In the genomic region with DNA sequence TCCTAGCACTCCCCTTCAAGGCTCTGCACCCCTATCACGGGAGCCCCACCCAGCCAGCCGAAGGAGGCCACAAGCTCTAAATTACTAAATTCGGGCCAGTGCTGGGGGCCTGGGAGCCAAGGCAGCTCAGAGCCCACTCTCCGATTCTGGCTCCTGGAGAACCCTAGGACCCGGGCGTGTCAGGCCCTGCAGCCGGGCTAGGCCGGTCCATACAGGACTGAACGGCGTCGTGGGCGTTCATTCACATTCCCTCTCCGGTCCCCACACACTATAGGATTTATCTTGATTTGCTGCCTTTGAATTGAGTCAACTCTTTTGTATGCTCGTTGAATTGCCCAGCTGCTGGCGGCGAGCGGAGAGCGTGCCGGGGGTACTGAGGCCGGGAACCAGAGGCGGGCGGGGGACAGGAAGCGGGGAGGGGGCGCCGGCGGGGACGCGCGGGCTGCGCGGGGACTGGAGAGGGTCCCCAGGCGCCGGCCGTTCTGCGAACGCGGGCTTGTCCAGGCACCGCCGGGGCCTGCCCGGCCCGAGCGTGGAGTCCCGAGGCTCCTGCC, we compare ENCODE assay signal across 10 cellular contexts. TPM values are rescaled to one million over a fixed set of nuclear protein-coding genes. Genes with fewer than 3 reads are reported as not detected.
DNase-seq lines count a peak whose midpoint lies in the region; ATAC-seq, FAIRE-seq and TF ChIP-seq lines count a peak whose summit lies in the region.
"Had no signal": no experiment of that assay in that cellular context is flagged by ENCODE, and none has a peak within 500 bp of the region (broad histone marks: within the 10 kb centered on the region; RNA-seq: fewer than 3 reads in every experiment).

No MANE protein-coding gene starts in this region.

- 26% methylated on average over 43 of the region's 43 CpGs for WGBS in liver
- WGBS in HepG2 (ENCODE audit: low lambda C conversion rate) = 70% methylated on average over 22 of the region's 43 CpGs
- WGBS in K562 (ENCODE audit: insufficient coverage, low coverage, missing lambda C conversion rate) = 8% methylated on average over 22 of the region's 43 CpGs

- TF ChIP-seq EP300 in HepG2 (IDR thresholded peaks at IDR 0.05; ENCODE audit: low read depth in 2 of 2, low read length in 2 of 2) (no peak), HepG2 (CRISPR knock-in tag; IDR thresholded peaks at IDR 0.05; ENCODE audit: borderline replicate concordance) (no peak), K562 (IDR thresholded peaks at IDR 0.05; ENCODE audit: low read length) (no peak)

- H2AFZ ChIP-seq in HepG2 (ENCODE audit: low read length) (no peak overlapping the region), K562 (ENCODE audit: low read depth, low read length) (no peak overlapping the region)

- H3K4me3 ChIP-seq in liver (ENCODE audit: low read depth in 1 of 3, low read length in 3 of 3) = peak overlapping the region in 2 of 3 donors; percentile 7 to 71
- H3K4me3 ChIP-seq in HepG2 (replicated peaks in 1 of 3; ENCODE audit: insufficient read depth in 1 of 3, low read depth in 2 of 3, low read length in 3 of 3) = no peak overlapping the region
- H3K4me3 ChIP-seq in K562 = no peak overlapping the region
- no peak overlapping the region for H3K4me3 ChIP-seq in lower lobe of right lung

- FAIRE-seq in HepG2 (lab: Jason Lieb, UNC) (no peak), K562 (lab: Jason Lieb, UNC) (no peak)

- no peak for TF ChIP-seq CTCF in liver (IDR thresholded peaks at IDR 0.05; ENCODE audit: low read depth, low read length, missing input control)
- no peak for TF ChIP-seq CTCF in HepG2 (CRISPR knock-in tag; IDR thresholded peaks at IDR 0.05)
- TF ChIP-seq CTCF in K562 (IDR thresholded peaks at IDR 0.05 in 2 of 3, conservative IDR thresholded peaks at IDR 0.05 in 1 of 3; ENCODE audit: insufficient read depth in 2 of 3, low read depth in 1 of 3, low read length in 3 of 3) = no peak
- TF ChIP-seq CTCF in lower lobe of right lung (IDR thresholded peaks at IDR 0.05) = no peak

- H3K9ac ChIP-seq in liver (ENCODE audit: low read depth in 1 of 2, low read length in 2 of 2) (no peak overlapping the region), HepG2 (ENCODE audit: insufficient read depth, low read depth, low read length) (no peak overlapping the region), K562 (ENCODE audit: insufficient read depth in 1 of 2, low read depth in 2 of 2, low read length in 2 of 2) (no peak overlapping the region)

- intact Hi-C loops in HepG2 (cut with micrococcal nuclease; ENCODE audit: unreplicated experiment) (no loop called here), K562 (cut with micrococcal nuclease) (loop anchor here (10.0 kb wide), 1 partner anchor 676 kb away; no protein-coding TSS in a partner anchor), lower lobe of right lung (cut with DNase I) (no loop called here)

- no peaks in the 10 kb centered on the region for H3K9me1 ChIP-seq in K562 (ENCODE audit: control insufficient read depth, insufficient read depth, low read length)

- peaks cover 26 to 66% (median 36%) of the 10 kb centered on the region in 4 donors for H3K4me1 ChIP-seq in liver (ENCODE audit: control insufficient read depth in 4 of 4, insufficient read depth in 4 of 4, low read length in 3 of 4)
- H3K4me1 ChIP-seq in HepG2 (ENCODE audit: insufficient read depth, low read length) = peaks cover 22% of the 10 kb centered on the region; the same call in 1 of the 2 replicates
- peaks cover 0 to 67% of the 10 kb centered on the region in 2 experiments; a peak in 2 of 5 replicates for H3K4me1 ChIP-seq in K562 (replicated peaks in 1 of 2; ENCODE audit: control insufficient read depth in 2 of 2, insufficient read depth in 2 of 2, low read length in 2 of 2)
- H3K4me1 ChIP-seq in lower lobe of right lung = peaks cover 35% of the 10 kb centered on the region

- H3K27me3 ChIP-seq in liver (ENCODE audit: control insufficient read depth in 4 of 4, insufficient read depth in 4 of 4, low read length in 3 of 4) = no peaks in the 10 kb centered on the region
- peaks cover 7 to 47% of the 10 kb centered on the region in 2 experiments; a peak in 4 of 5 replicates for H3K27me3 ChIP-seq in HepG2 (ENCODE audit: control insufficient read depth in 1 of 2, insufficient read depth in 2 of 2, low read length in 2 of 2)
- H3K27me3 ChIP-seq in K562 (ENCODE audit: control insufficient read depth in 2 of 2, insufficient read depth in 2 of 2, low read length in 2 of 2) = peaks cover 9 to 33% of the 10 kb centered on the region in 2 experiments; a peak in 4 of 5 replicates
- H3K27me3 ChIP-seq in lower lobe of right lung (ENCODE audit: low read depth) = peaks cover 95% of the 10 kb centered on the region

- TF ChIP-seq RAD21 in liver (IDR thresholded peaks at IDR 0.05) (no peak), HepG2 (CRISPR knock-in tag; IDR thresholded peaks at IDR 0.05) (no peak), K562 (CRISPR knock-in tag; conservative IDR thresholded peaks at IDR 0.05 in 1 of 2, IDR thresholded peaks at IDR 0.05 in 1 of 2) (no peak)

- H3K27ac ChIP-seq in liver (ENCODE audit: low read depth in 1 of 2, low read length in 2 of 2) (peak overlapping the region; percentile 82 to 85), HepG2 (ENCODE audit: extremely low read length, insufficient read depth, low read length) (no peak overlapping the region), K562 (ENCODE audit: extremely low read depth, low read depth, low read length) (no peak overlapping the region), lower lobe of right lung (no peak overlapping the region)

- DNase-seq in HepG2 (ENCODE audit: low spot score) (no peak), K562 (ENCODE audit: extremely low read depth in 1 of 4, low spot score in 3 of 4) (peak in 2 of 4 experiments; percentile 42 to 45), lower lobe of right lung (peak; percentile 38), SHP77 (lab: John Stamatoyannopoulos, UW) (no peak), MV-4-11 (lab: John Stamatoyannopoulos, UW) (no peak)
- DNase-seq: NCI-H1092 had no signal

- no TSS peak for BruUV-seq in HepG2 (replicated peaks; lab: Mats Ljungman, UMichigan)
- BruUV-seq in K562 (replicated peaks; lab: Mats Ljungman, UMichigan) = no TSS peak

- ATAC-seq in HepG2 (no peak), K562 (peak; percentile 43), lower lobe of right lung (no peak), GM18907 (IDR thresholded peaks at IDR 0.05; ENCODE audit: unreplicated experiment) (no peak), HG03520 (IDR thresholded peaks at IDR 0.05; ENCODE audit: unreplicated experiment) (no peak)
- ATAC-seq: HCT116 had no signal

- POLR2A ChIA-PET in HepG2 (lab: Yijun Ruan, JAX) = no interaction called here
- POLR2A ChIA-PET in K562 (lab: Yijun Ruan, JAX) = interaction anchor here (0.6 to 1.0 kb wide), 2 partner anchors 19 to 163 kb away, joined by 3 to 4 read pairs; no protein-coding TSS in a partner anchor

- in situ Hi-C loops in HepG2 (cut with HindIII; ENCODE audit: extremely low pct_ligation_motif_present, low pct_unique_long_range_greater_than_20kb) = loop anchor here (5.0 kb wide), 2 partner anchors 43 to 88 kb away; no protein-coding TSS in a partner anchor
- in situ Hi-C loops in K562 (cut with MboI) = no loop called here

- H3K36me3 ChIP-seq in liver (ENCODE audit: control insufficient read depth in 4 of 4, insufficient read depth in 3 of 4, low read depth in 1 of 4, low read length in 3 of 4) (no peaks in the 10 kb centered on the region), HepG2 (replicated peaks in 1 of 2; ENCODE audit: control insufficient read depth in 1 of 2, insufficient read depth in 2 of 2, low read length in 2 of 2) (no peaks in the 10 kb centered on the region), K562 (ENCODE audit: control insufficient read depth, insufficient read depth, low read length) (no peaks in the 10 kb centered on the region), lower lobe of right lung (no peaks in the 10 kb centered on the region)

- no peak overlapping the region for H3K4me2 ChIP-seq in HepG2 (ENCODE audit: low read depth, low read length)
- H3K4me2 ChIP-seq in K562 (ENCODE audit: insufficient read depth, low read length) = no peak overlapping the region

- CTCF ChIA-PET in HepG2 (lab: Yijun Ruan, JAX; ENCODE audit: low intra/inter-chr PET ratio, low total read pairs) (no interaction called here), K562 (lab: Yijun Ruan, JAX; ENCODE audit: low intra/inter-chr PET ratio) (no interaction called here)

- no peaks in the 10 kb centered on the region for H3K9me3 ChIP-seq in liver (ENCODE audit: control insufficient read depth in 4 of 4, low read length in 3 of 4)
- no peaks in the 10 kb centered on the region for H3K9me3 ChIP-seq in HepG2 (ENCODE audit: low read length)
- H3K9me3 ChIP-seq in K562 (replicated peaks; ENCODE audit: control insufficient read depth, insufficient read depth, low read depth, low read length) = no peaks in the 10 kb centered on the region
- H3K9me3 ChIP-seq in lower lobe of right lung = no peaks in the 10 kb centered on the region

- TF ChIP-seq POLR2A in HepG2 (IDR thresholded peaks at IDR 0.05; ENCODE audit: insufficient read depth in 1 of 2, low read depth in 2 of 2, low read length in 2 of 2) (no peak), K562 (conservative IDR thresholded peaks at IDR 0.05) (no peak)

- no peaks in the 10 kb centered on the region for H4K20me1 ChIP-seq in HepG2 (ENCODE audit: insufficient read depth, low read length)
- peaks cover 11% of the 10 kb centered on the region; the same call in 1 of the 2 replicates for H4K20me1 ChIP-seq in K562 (replicated peaks; ENCODE audit: control insufficient read depth, insufficient read depth, low read length)

- H3K79me2 ChIP-seq in HepG2 (ENCODE audit: insufficient read depth, low read length) (no peaks in the 10 kb centered on the region), K562 (ENCODE audit: control insufficient read depth, insufficient read depth, low read length) (no peaks in the 10 kb centered on the region)

RNA-seq across cellular contexts. Expression of a gene that starts 1.1 kb away (rescaled TPM):
- 1 to 10 TPM; 3.3 to 3.4 TPM for total RNA-seq in liver
- 1 to 10 TPM in 1 of 2 donors, under 1 TPM in 1; 0.43 to 3.5 TPM for polyA plus RNA-seq in liver
- 0.13 and 0.18 TPM in 2 replicates for total RNA-seq in HepG2 (2016; rRNA removed; fragmentation: Illumina TruSeq; extraction: Trizol)
- total RNA-seq in HepG2 (2016; cell fraction: cytosol; rRNA removed; fragmentation: Illumina TruSeq; extraction: Trizol; ENCODE audit: low read depth) = 0.10 TPM in 1 of 2 replicates, not detected in the other
- 0.21 and 0.28 TPM in 2 replicates for total RNA-seq in HepG2 (2016; cell fraction: insoluble cytoplasmic fraction; rRNA removed; fragmentation: Illumina TruSeq; extraction: Trizol)
- 0.10 and 0.12 TPM in 2 replicates for total RNA-seq in HepG2 (2016; cell fraction: membrane; rRNA removed; fragmentation: Illumina TruSeq; extraction: Trizol)
- 0.13 and 0.19 TPM in 2 replicates for total RNA-seq in HepG2 (2016; cell fraction: nucleus; rRNA removed; fragmentation: Illumina TruSeq; extraction: Trizol)
- 0.13 and 1.5 TPM in 2 replicates for polyA plus RNA-seq in HepG2 (2011; rRNA removed)
- polyA plus RNA-seq in HepG2 (2011; cell fraction: cytosol; rRNA removed) = 0.32 and 1.0 TPM in 2 replicates
- 0.48 and 1.6 TPM in 2 replicates for polyA plus RNA-seq in HepG2 (2011; cell fraction: nucleus; rRNA removed)
- 0.28 and 1.0 TPM in 2 replicates for polyA plus RNA-seq in HepG2 (2012)
- polyA plus RNA-seq in HepG2 (2016; cell fraction: cytosol; fragmentation: Illumina TruSeq; extraction: Trizol; ENCODE audit: low read depth) = 0.03 and 0.05 TPM in 2 replicates
- polyA plus RNA-seq in HepG2 (2016; cell fraction: insoluble cytoplasmic fraction; fragmentation: Illumina TruSeq; extraction: Trizol; ENCODE audit: low read depth) = 0.22 and 0.29 TPM in 2 replicates
- 0.09 and 0.12 TPM in 2 replicates for polyA plus RNA-seq in HepG2 (2016; cell fraction: membrane; fragmentation: Illumina TruSeq; extraction: Trizol; ENCODE audit: low read depth)
- polyA plus RNA-seq in HepG2 (2016; cell fraction: nucleus; fragmentation: Illumina TruSeq; extraction: Trizol; ENCODE audit: insufficient read depth, low read depth) = 0.27 and 0.31 TPM in 2 replicates
- 0.21 and 0.50 TPM in 2 replicates for polyA minus RNA-seq in HepG2 (2011; rRNA and poly(A)+ RNA removed; ENCODE audit: low replicate concordance)
- 0.18 and 1.1 TPM in 2 replicates for polyA minus RNA-seq in HepG2 (2011; cell fraction: cytosol; rRNA and poly(A)+ RNA removed)
- polyA minus RNA-seq in HepG2 (2011; cell fraction: nucleus; rRNA and poly(A)+ RNA removed) = 0.13 and 0.50 TPM in 2 replicates
- 0.25 TPM in 1 of 2 replicates, not detected in the other for total RNA-seq in K562 (2011; cell fraction: chromatin; rRNA removed; ENCODE audit: low replicate concordance)
- 0.39 and 0.67 TPM in 2 replicates for total RNA-seq in K562 (2011; cell fraction: nucleolus; rRNA removed)
- 0.07 and 0.31 TPM in 2 replicates for total RNA-seq in K562 (2011; cell fraction: nucleoplasm; rRNA removed)
- total RNA-seq in K562 (2014; rRNA removed) = 0.23 and 0.45 TPM in 2 replicates
- 0.04 and 0.06 TPM in 2 replicates for total RNA-seq in K562 (2014; rRNA removed; fragmentation: Illumina TruSeq; extraction: Trizol)
- total RNA-seq in K562 (2015; rRNA removed; fragmentation: Illumina TruSeq; extraction: Trizol) = 0.08 and 0.18 TPM in 2 replicates
- total RNA-seq in K562 (2021) = 0.45 and 0.64 TPM in 2 replicates
- polyA plus RNA-seq in K562 (2011; rRNA removed) = 0.13 and 0.41 TPM in 2 replicates
- 0.44 and 0.81 TPM in 2 replicates for polyA plus RNA-seq in K562 (2011; cell fraction: cytosol; rRNA removed)
- 0.26 and 0.31 TPM in 2 replicates for polyA plus RNA-seq in K562 (2011; cell fraction: nucleus; rRNA removed)
- 0.35 and 0.39 TPM in 2 replicates for polyA plus RNA-seq in K562 (2012)
- polyA plus RNA-seq in K562 (2014; fragmentation: Illumina TruSeq; extraction: Trizol) = 0.06 and 0.28 TPM in 2 replicates
- not detected for polyA plus RNA-seq in K562 (2014; fragmentation: Nextera tagmentation; extraction: Ambion mirVana)
- 0.11 and 0.33 TPM in 2 replicates for polyA plus RNA-seq in K562 (2014; rRNA removed)
- 0.07 and 0.15 TPM in 2 replicates for polyA minus RNA-seq in K562 (2011; rRNA and poly(A)+ RNA removed)
- 0.38 and 1.0 TPM in 2 replicates for polyA minus RNA-seq in K562 (2011; cell fraction: cytosol; rRNA and poly(A)+ RNA removed)
- 0.13 and 0.44 TPM in 2 replicates for polyA minus RNA-seq in K562 (2011; cell fraction: nucleus; rRNA and poly(A)+ RNA removed)
- 1.4 TPM for total RNA-seq in lower lobe of right lung

Comparison
In these comparisons a context has a peak if more than half of its experiments do, and no peak if none do; other contexts are left out.
1. H3K27ac ChIP-seq: peak in liver (2 of 2); none in HepG2 (single experiment), K562 (single experiment) and lower lobe of right lung (single experiment).
2. H3K4me3 ChIP-seq: peak in liver (2 of 3); none in HepG2 (0 of 3), K562 (single experiment) and lower lobe of right lung (single experiment).